8 cellular contexts compared by ENCODE assay signal in the genomic region with DNA sequence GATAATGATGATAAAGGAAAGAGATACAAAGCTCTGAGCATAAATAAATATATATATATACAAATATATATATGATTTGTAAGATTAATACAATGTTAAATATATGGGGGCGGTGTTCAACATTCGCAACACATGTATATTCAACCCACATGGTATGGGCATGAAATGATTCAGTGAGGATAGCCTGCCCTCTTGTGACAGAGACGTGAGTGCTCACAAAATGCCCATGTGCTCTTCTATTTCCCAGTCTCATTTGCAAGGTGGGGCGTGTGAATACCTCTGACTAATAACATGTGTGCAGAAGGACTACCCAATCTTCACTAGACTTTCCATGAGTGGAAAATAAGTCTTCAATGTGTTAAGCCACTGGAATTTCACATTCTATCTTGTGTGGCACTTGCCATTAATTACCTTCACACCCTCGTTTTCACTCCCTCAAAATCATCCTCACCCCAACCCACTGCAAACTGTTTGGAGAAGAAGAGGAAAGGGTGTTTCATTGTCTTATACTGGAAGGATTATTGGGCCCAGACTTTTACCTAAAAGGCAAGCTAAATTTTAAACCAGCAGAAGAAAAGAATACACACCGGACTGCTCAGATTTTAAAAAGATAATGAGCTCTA. TPM values are rescaled to one million over a fixed set of nuclear protein-coding genes. Genes with fewer than 3 reads are reported as not detected.
A peak's percentile ranks its signal among the peaks of the same experiment; 100 is the strongest.
DNase-seq lines count a peak whose midpoint lies in the region; ATAC-seq and TF ChIP-seq lines count a peak whose summit lies in the region.

No MANE protein-coding gene starts in this region.

- H3K4me3 ChIP-seq in CD4-positive, alpha-beta memory T cell (ENCODE audit: low read length in 2 of 2) = no peak overlapping the region
- H3K4me3 ChIP-seq in WERI-Rb-1 (ENCODE audit: low read depth, low read length) (no peak overlapping the region), fibroblast of the aortic adventitia (ENCODE audit: low read depth, low read length) (no peak overlapping the region), ascending aorta (no peak overlapping the region)

- H3K27ac Mint-ChIP-seq in CD4-positive, alpha-beta memory T cell = no peak overlapping the region
- no peak overlapping the region for H3K27ac Mint-ChIP-seq in progenitor cell of endocrine pancreas

- intact Hi-C loops in CD4-positive, alpha-beta memory T cell (cut with micrococcal nuclease) = no loop called here
- intact Hi-C loops in ascending aorta (cut with DNase I) = no loop called here

- no peaks in the 10 kb centered on the region for H3K27me3 ChIP-seq in CD4-positive, alpha-beta memory T cell (ENCODE audit: insufficient read depth, low read length)
- H3K27me3 ChIP-seq in WERI-Rb-1 (ENCODE audit: insufficient read depth, low read depth, severe bottlenecking) (peaks cover 2% of the 10 kb centered on the region), ascending aorta (no peaks in the 10 kb centered on the region)

- no peak overlapping the region for H3K4me3 Mint-ChIP-seq in CD4-positive, alpha-beta memory T cell
- H3K4me3 Mint-ChIP-seq in progenitor cell of endocrine pancreas (ENCODE audit: low read depth) = no peak overlapping the region

- DNase-seq in CD4-positive, alpha-beta memory T cell = peak in 4 of 5 donors; percentile 4 to 25 (median 10)
- DNase-seq in NCI-H2081 (lab: John Stamatoyannopoulos, UW) (peak; percentile 56 to 68), WERI-Rb-1 (peak; percentile 16), fibroblast of the aortic adventitia (ENCODE audit: low read depth) (peak; percentile 64), progenitor cell of endocrine pancreas (ENCODE audit: low spot score, unreplicated experiment) (no peak), ascending aorta (ENCODE audit: low spot score in 2 of 2) (no peak)

- ATAC-seq in GM18520 (IDR thresholded peaks at IDR 0.05; ENCODE audit: unreplicated experiment) (peak; percentile 88), HG02981 (IDR thresholded peaks at IDR 0.05; ENCODE audit: unreplicated experiment) (peak; percentile 88)

- CTCF ChIA-PET in CD4-positive, alpha-beta memory T cell (lab: Charles Lee; ENCODE audit: partially characterized antibody) = interaction anchor here (1.4 to 2.9 kb wide), 2 partner anchors 630 kb away, joined by 4 to 10 read pairs; no protein-coding TSS in a partner anchor

- H3K27me3 Mint-ChIP-seq in CD4-positive, alpha-beta memory T cell = peaks cover 13 to 15% of the 10 kb centered on the region in 2 donors
- H3K27me3 Mint-ChIP-seq in progenitor cell of endocrine pancreas = peaks cover 20% of the 10 kb centered on the region

- TF ChIP-seq CTCF in WERI-Rb-1 (IDR thresholded peaks at IDR 0.05; ENCODE audit: low read depth, low read length) = peak; percentile 52
- TF ChIP-seq CTCF in fibroblast of the aortic adventitia (IDR thresholded peaks at IDR 0.05; ENCODE audit: insufficient read depth, low read length) = peak; percentile 55
- peak; percentile 64 for TF ChIP-seq CTCF in progenitor cell of endocrine pancreas (IDR thresholded peaks at IDR 0.05; ENCODE audit: unreplicated experiment)
- peak in 1 of 3 experiments; percentile 36 for TF ChIP-seq CTCF in ascending aorta (IDR thresholded peaks at IDR 0.05)

- no peaks in the 10 kb centered on the region for H3K36me3 ChIP-seq in CD4-positive, alpha-beta memory T cell (ENCODE audit: insufficient read depth, low read length)
- H3K36me3 ChIP-seq in WERI-Rb-1 = no peaks in the 10 kb centered on the region
- no peaks in the 10 kb centered on the region for H3K36me3 ChIP-seq in ascending aorta

- no peaks in the 10 kb centered on the region for H3K4me1 ChIP-seq in CD4-positive, alpha-beta memory T cell (ENCODE audit: insufficient read depth, low read length)
- H3K4me1 ChIP-seq in ascending aorta = no peaks in the 10 kb centered on the region

- H3K4me1 Mint-ChIP-seq in CD4-positive, alpha-beta memory T cell = no peaks in the 10 kb centered on the region
- H3K4me1 Mint-ChIP-seq in progenitor cell of endocrine pancreas (ENCODE audit: low read depth) = peaks cover 5% of the 10 kb centered on the region

- no peaks in the 10 kb centered on the region for H3K9me3 ChIP-seq in CD4-positive, alpha-beta memory T cell (ENCODE audit: control insufficient read depth in 1 of 2, low read length in 2 of 2)
- no peaks in the 10 kb centered on the region for H3K9me3 ChIP-seq in WERI-Rb-1 (ENCODE audit: severe bottlenecking)
- no peaks in the 10 kb centered on the region for H3K9me3 ChIP-seq in ascending aorta

- POLR2A ChIA-PET in CD4-positive, alpha-beta memory T cell (lab: Charles Lee; ENCODE audit: partially characterized antibody) = no interaction called here

- H3K27ac ChIP-seq in CD4-positive, alpha-beta memory T cell (ENCODE audit: low read depth, low read length) = no peak overlapping the region
- H3K27ac ChIP-seq in WERI-Rb-1 (no peak overlapping the region), ascending aorta (no peak overlapping the region)

- H3K9me3 Mint-ChIP-seq in CD4-positive, alpha-beta memory T cell = no peaks in the 10 kb centered on the region
- no peaks in the 10 kb centered on the region for H3K9me3 Mint-ChIP-seq in progenitor cell of endocrine pancreas (ENCODE audit: low read depth)

- no peaks in the 10 kb centered on the region for H3K36me3 Mint-ChIP-seq in CD4-positive, alpha-beta memory T cell
- no peaks in the 10 kb centered on the region for H3K36me3 Mint-ChIP-seq in progenitor cell of endocrine pancreas (ENCODE audit: insufficient read depth)

RNA-seq across cellular contexts. Expression of a gene that starts 26.9 kb away (rescaled TPM):
- total RNA-seq in CD4-positive, alpha-beta memory T cell = 1 to 10 TPM; 2.6 to 4.8 TPM
- polyA plus RNA-seq in CD4-positive, alpha-beta memory T cell = 1 to 10 TPM in 1 of 2 donors, under 1 TPM in 1; 0.88 to 3.1 TPM
- total RNA-seq in fibroblast of the aortic adventitia (ENCODE audit: low replicate concordance) (0.25 and 1.5 TPM in 2 replicates), progenitor cell of endocrine pancreas (6.1 and 6.6 TPM in 2 replicates), ascending aorta (0.21 TPM)

Comparison
In these comparisons a context has a peak if more than half of its experiments do, and no peak if none do; other contexts are left out.
1. DNase-seq: peak in CD4-positive, alpha-beta memory T cell (4 of 5), NCI-H2081 (2 of 2), WERI-Rb-1 (single experiment) and fibroblast of the aortic adventitia (single experiment); none in progenitor cell of endocrine pancreas (single experiment) and ascending aorta (0 of 2).